10 cellular contexts compared by ENCODE assay signal in the genomic region with DNA sequence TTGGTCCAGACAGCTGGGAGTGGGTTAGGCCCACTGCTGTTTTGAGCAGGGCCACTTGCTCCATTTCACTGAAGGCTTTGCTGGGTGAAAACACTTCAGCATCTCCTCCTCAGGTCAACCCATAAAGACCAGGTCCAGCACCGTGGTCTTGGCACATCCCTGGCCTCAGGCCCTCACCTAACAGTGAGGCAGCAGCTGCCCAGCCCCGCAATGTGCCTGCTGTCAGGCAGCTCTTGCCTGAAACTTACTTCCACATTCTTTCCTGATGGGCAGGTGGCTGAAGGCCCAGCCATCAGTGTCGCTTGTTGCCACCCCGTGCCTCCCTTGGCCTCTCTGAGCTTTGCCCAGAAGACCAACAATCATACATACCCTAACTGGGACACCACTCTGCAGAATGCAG. TPM values are rescaled to one million over a fixed set of nuclear protein-coding genes. Genes with fewer than 3 reads are reported as not detected.
DNase-seq lines count a peak whose midpoint lies in the region; ATAC-seq and TF ChIP-seq lines count a peak whose summit lies in the region.
"Had no signal": no experiment of that assay in that cellular context is flagged by ENCODE, and none has a peak within 500 bp of the region (broad histone marks: within the 10 kb centered on the region; RNA-seq: fewer than 3 reads in every experiment).

No MANE protein-coding gene starts in this region.

- H3K9me3 ChIP-seq in esophagus (ENCODE audit: control insufficient read depth in 2 of 2, insufficient read depth in 1 of 2, low read depth in 1 of 2, low read length in 1 of 2) (peaks cover 0 to 4% of the 10 kb centered on the region in 2 donors), tibial nerve (no peaks in the 10 kb centered on the region)
- H3K9me3 ChIP-seq: colonic mucosa, SJSA1 had no signal

- H3K27ac Mint-ChIP-seq in stimulated activated naive B cell treated with anti-CD40 and anti-IgM and Interleukin-4, amounts not matched to agents 10 μg/mL and 1 μg/mL and 100 μg/mL, for 72 hours = peak overlapping the region; percentile 93

- peaks cover 3 to 31% of the 10 kb centered on the region in 2 donors for H3K4me1 ChIP-seq in esophagus (ENCODE audit: control insufficient read depth in 2 of 2, insufficient read depth in 2 of 2, low read length in 1 of 2)
- H3K4me1 ChIP-seq in tibial nerve = no peaks in the 10 kb centered on the region
- H3K4me1 ChIP-seq: colonic mucosa had no signal

- no peak for TF ChIP-seq EP300 in tibial nerve (IDR thresholded peaks at IDR 0.05)

- no peak for TF ChIP-seq CTCF in RWPE1 (conservative IDR thresholded peaks at IDR 0.05; ENCODE audit: low read depth)
- no peak for TF ChIP-seq CTCF in tibial nerve (IDR thresholded peaks at IDR 0.05)

- peaks cover 32 to 41% of the 10 kb centered on the region in 2 donors for H3K4me1 Mint-ChIP-seq in stimulated activated naive B cell treated with anti-CD40 and anti-IgM and Interleukin-4, amounts not matched to agents 10 μg/mL and 1 μg/mL and 100 μg/mL, for 72 hours

- WGBS in esophagus, 2 donors = 63 to 73% methylated on average over 4 of the region's 4 CpGs
- 88 to 89% methylated on average over 4 of the region's 4 CpGs for WGBS in tibial nerve, 2 donors

- no peak overlapping the region for H3K4me3 ChIP-seq in esophagus (ENCODE audit: low read depth in 1 of 2, low read length in 2 of 2)
- H3K4me3 ChIP-seq in tibial nerve = no peak overlapping the region
- H3K4me3 ChIP-seq: colonic mucosa, SJSA1 had no signal

- H3K9me3 Mint-ChIP-seq in stimulated activated naive B cell treated with anti-CD40 and anti-IgM and Interleukin-4, amounts not matched to agents 10 μg/mL and 1 μg/mL and 100 μg/mL, for 72 hours = no peaks in the 10 kb centered on the region

- peaks cover 40 to 54% of the 10 kb centered on the region in 2 donors for H3K36me3 Mint-ChIP-seq in stimulated activated naive B cell treated with anti-CD40 and anti-IgM and Interleukin-4, amounts not matched to agents 10 μg/mL and 1 μg/mL and 100 μg/mL, for 72 hours

- H3K27me3 ChIP-seq in esophagus (ENCODE audit: control insufficient read depth in 1 of 2, insufficient read depth in 2 of 2, low read length in 2 of 2) = no peaks in the 10 kb centered on the region
- H3K27me3 ChIP-seq in tibial nerve = no peaks in the 10 kb centered on the region
- H3K27me3 ChIP-seq: colonic mucosa, SJSA1 had no signal

- CTCF ChIA-PET in RWPE1 (lab: Yijun Ruan, JAX) = no interaction called here

- ATAC-seq in stimulated activated naive B cell treated with anti-CD40 and anti-IgM and Interleukin-4, amounts not matched to agents 10 μg/mL and 1 μg/mL and 100 μg/mL, for 72 hours (replicated peaks) = peak in 1 of 2 donors; percentile 4
- no peak for ATAC-seq in GM18867 (IDR thresholded peaks at IDR 0.05; ENCODE audit: unreplicated experiment)

- H3K36me3 ChIP-seq in esophagus (ENCODE audit: control insufficient read depth in 2 of 2, insufficient read depth in 2 of 2, low read length in 1 of 2) (peaks cover 15 to 47% of the 10 kb centered on the region in 2 donors), tibial nerve (peaks cover 4 to 77% (median 29%) of the 10 kb centered on the region in 3 donors)

- H3K27me3 Mint-ChIP-seq in stimulated activated naive B cell treated with anti-CD40 and anti-IgM and Interleukin-4, amounts not matched to agents 10 μg/mL and 1 μg/mL and 100 μg/mL, for 72 hours = no peaks in the 10 kb centered on the region

- POLR2A ChIA-PET in RWPE1 (lab: Yijun Ruan, JAX; ENCODE audit: low non-redundant PET) = interaction anchor here (0.6 kb wide), 1 partner anchor 1163 kb away, joined by 8 read pairs; no protein-coding TSS in a partner anchor

- H3K4me3 Mint-ChIP-seq in stimulated activated naive B cell treated with anti-CD40 and anti-IgM and Interleukin-4, amounts not matched to agents 10 μg/mL and 1 μg/mL and 100 μg/mL, for 72 hours = peak overlapping the region; percentile 57 to 66

- H3K27ac ChIP-seq in RWPE1 (peak overlapping the region; percentile 39), esophagus (ENCODE audit: low read depth in 2 of 2, low read length in 1 of 2) (peak overlapping the region; percentile 16 to 80), tibial nerve (no peak overlapping the region)
- H3K27ac ChIP-seq: colonic mucosa, SJSA1 had no signal

- no peak for TF ChIP-seq POLR2A in tibial nerve (IDR thresholded peaks at IDR 0.05)

- peak; percentile 57 for DNase-seq in activated effector memory CD4-positive, alpha-beta T cell treated with anti-CD3 and anti-CD28 coated beads, Interleukin-2, amount 50 U/mL, for 16 hours
- DNase-seq in activated effector memory CD4-positive, alpha-beta T cell treated with Interleukin-2 at 50 U/mL for 16 hours = no peak
- DNase-seq in RWPE1 (ENCODE audit: low spot score) (no peak), tibial nerve (ENCODE audit: low spot score in 2 of 2) (no peak), anterior cingulate cortex (lab: John Stamatoyannopoulos, UW) (no peak)
- no peak for DNase-seq in stimulated activated naive B cell treated with anti-CD40 and anti-IgM and Interleukin-4, amounts not matched to agents 10 μg/mL and 1 μg/mL and 100 μg/mL, for 72 hours
- DNase-seq: colonic mucosa had no signal

RNA-seq across cellular contexts. Expression of a gene that starts 54.4 kb away (rescaled TPM):
- 10 to 100 TPM; 49.6 to 75.8 TPM for polyA plus RNA-seq in esophagus
- 10 to 100 TPM; 26.3 to 46.7 (median 39.2) TPM for total RNA-seq in tibial nerve

Comparison
In these comparisons a context has a peak if more than half of its experiments do, and no peak if none do; other contexts are left out.
1. H3K27ac ChIP-seq: peak in RWPE1 (single experiment) and esophagus (2 of 2); none in tibial nerve (0 of 4).